Comparison of ENCODE assay signal across 8 cellular contexts in the genomic region with DNA sequence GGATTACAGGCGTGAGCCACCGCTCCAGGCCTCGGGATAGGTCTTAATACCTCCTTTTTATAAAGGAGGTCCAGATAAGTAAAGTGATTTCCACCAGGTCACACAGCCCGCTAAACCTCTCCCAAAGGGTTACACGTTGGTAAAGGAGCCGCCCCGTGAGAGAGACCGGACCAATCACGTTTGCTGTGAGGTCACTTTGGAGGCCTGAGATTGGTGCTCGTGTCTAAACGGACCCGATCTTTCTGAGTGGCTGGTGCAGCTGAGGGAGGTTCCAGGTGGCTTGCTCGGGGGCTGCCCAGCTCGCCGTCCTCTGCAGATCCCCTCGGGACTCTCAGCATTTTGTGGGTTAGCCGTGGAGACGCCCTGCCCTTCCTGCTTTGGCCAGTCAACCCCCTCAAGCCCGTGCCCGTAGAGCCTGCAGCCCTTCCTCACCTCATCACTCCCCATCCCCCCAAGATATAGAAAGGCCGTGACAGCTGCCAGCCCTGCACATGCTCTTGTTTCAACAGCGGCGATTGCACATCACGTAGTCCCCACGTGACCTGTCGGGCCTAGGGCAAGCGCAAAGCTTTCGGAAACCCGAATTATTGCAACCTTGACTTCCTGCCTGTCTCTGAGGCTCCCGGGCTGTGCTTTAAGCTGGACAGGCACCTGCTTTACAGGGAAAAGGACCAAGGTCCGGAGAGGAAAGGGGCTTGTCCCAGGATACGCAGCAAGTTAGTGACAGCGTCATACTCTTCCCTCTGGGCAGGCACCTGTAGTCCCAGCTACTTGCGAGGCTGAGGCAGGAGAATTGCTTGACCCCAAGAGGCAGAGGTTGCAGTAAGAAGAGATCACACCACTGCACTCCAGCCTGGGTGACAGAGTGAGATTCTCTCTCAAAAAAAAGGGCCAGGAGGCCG.
DNase-seq lines count a peak whose midpoint lies in the region; ATAC-seq and TF ChIP-seq lines count a peak whose summit lies in the region.

No MANE protein-coding gene starts in this region.

- ATAC-seq in HG03460 (IDR thresholded peaks at IDR 0.05; ENCODE audit: unreplicated experiment), result peak; percentile 89

- H3K9ac ChIP-seq in NT2/D1 (ENCODE audit: insufficient read length, low read depth), result peak overlapping the region; percentile 74

- TF ChIP-seq CTCF in AG09309 (IDR thresholded peaks at IDR 0.05; ENCODE audit: control insufficient read depth, insufficient read depth, low read depth, low read length, missing control alignments), result no peak

- no peak for DNase-seq in AG09309 (ENCODE audit: low read depth)
- peak; percentile 79 for DNase-seq in GM19240 (ENCODE audit: insufficient read length, low spot score)
- DNase-seq in NT2/D1 (ENCODE audit: low read depth, low spot score), result peak; percentile 88
- DNase-seq in activated T-cell treated with anti-CD3 and anti-CD28 coated beads for 48 hours (ENCODE audit: low read depth), result peak; percentile 71
- no peak for DNase-seq in epithelial cell of prostate (ENCODE audit: low read depth, low spot score)
- peak; percentile 89 for DNase-seq in middle frontal gyrus (ENCODE audit: extremely low spot score, low spot score)
- DNase-seq in stimulated activated CD8-positive, alpha-beta memory T cell treated with anti-CD3 and anti-CD28 coated beads, Interleukin-15, amount 100 ng/mL, for 48 hours (ENCODE audit: low read depth in 2 of 2), result peak; percentile 69 to 75

- no peaks in the 10 kb centered on the region for H3K36me3 ChIP-seq in NT2/D1 (ENCODE audit: insufficient read depth, insufficient read length, low read length)

- H3K9me3 ChIP-seq in NT2/D1 (ENCODE audit: insufficient read depth, low read length), result no peaks in the 10 kb centered on the region

- peak overlapping the region; percentile 46 for H3K27ac ChIP-seq in epithelial cell of prostate

- peaks cover 7% of the 10 kb centered on the region for H3K4me1 ChIP-seq in NT2/D1 (ENCODE audit: insufficient read depth, insufficient read length)

- H3K4me3 ChIP-seq in AG09309 (ENCODE audit: control insufficient read depth, low read depth, low read length) (peak overlapping the region; percentile 81), NT2/D1 (ENCODE audit: insufficient read length, low read depth) (peak overlapping the region; percentile 75)

- no peaks in the 10 kb centered on the region for H3K27me3 ChIP-seq in NT2/D1 (ENCODE audit: insufficient read depth, insufficient read length)

Comparison
In these comparisons a context has a peak if more than half of its experiments do, and no peak if none do; other contexts are left out.
1. DNase-seq: peak in GM19240 (single experiment), NT2/D1 (single experiment), activated T-cell treated with anti-CD3 and anti-CD28 coated beads for 48 hours (single experiment), middle frontal gyrus (single experiment) and stimulated activated CD8-positive, alpha-beta memory T cell treated with anti-CD3 and anti-CD28 coated beads, Interleukin-15, amount 100 ng/mL, for 48 hours (2 of 2); none in AG09309 (single experiment) and epithelial cell of prostate (single experiment).